19 cellular contexts compared by ENCODE assay signal in genomic region chr21:40752125-40752524, GRCh38.
DNase-seq lines count a peak whose midpoint lies in the region; ATAC-seq and TF ChIP-seq lines count a peak whose summit lies in the region.
"Had no signal": no experiment of that assay in that cellular context is flagged by ENCODE, and none has a peak within 500 bp of the region (broad histone marks: within the 10 kb centered on the region; RNA-seq: fewer than 3 reads in every experiment).

No MANE protein-coding gene starts in this region.

- no peaks in the 10 kb centered on the region for H3K9me3 ChIP-seq in psoas muscle

- no peaks in the 10 kb centered on the region for H3K4me1 ChIP-seq in psoas muscle

- WGBS in psoas muscle, 3 donors, result 5 to 17% (median 11%) methylated on average over 2 of the region's 2 CpGs

- ATAC-seq in GM21717 (IDR thresholded peaks at IDR 0.05; ENCODE audit: unreplicated experiment) (no peak), psoas muscle (no peak)

- H3K27ac ChIP-seq in psoas muscle, result no peak overlapping the region

- DNase-seq in ELF-1 (ENCODE audit: low read depth, low spot score) (peak; percentile 14), NCI-H2171 (lab: John Stamatoyannopoulos, UW) (peak; percentile 46), ecto neural progenitor cell (ENCODE audit: low spot score) (peak; percentile 56), left kidney (ENCODE audit: low read depth, low spot score) (peak; percentile 85), NCI-H1417 (lab: John Stamatoyannopoulos, UW) (no peak), AG08396 (ENCODE audit: low spot score) (no peak), psoas muscle (no peak)
- DNase-seq: C1 segment of cervical spinal cord; CD8-positive, alpha-beta memory T cell; DND-41; GDM1; KG1; NCI-H1105 treated with DMSO at 0.1 percent for 48 hours; NCI-H2029; NCI-H748 treated with DMSO at 0.1 percent for 48 hours; RPMI8226; SHP77 treated with DMSO at 0.1 percent for 48 hours; SK-N-SH had no signal

- TF ChIP-seq CTCF in psoas muscle (IDR thresholded peaks at IDR 0.05), result no peak

- H3K36me3 ChIP-seq in psoas muscle (ENCODE audit: insufficient read depth in 1 of 2, low read depth in 1 of 2), result no peaks in the 10 kb centered on the region

- intact Hi-C loops in psoas muscle (cut with DNase I), result no loop called here

- H3K27me3 ChIP-seq in psoas muscle (ENCODE audit: insufficient read depth in 3 of 3, low read length in 2 of 3), result no peaks in the 10 kb centered on the region

- no peak overlapping the region for H3K4me3 ChIP-seq in psoas muscle

Comparison
In these comparisons a context has a peak if more than half of its experiments do, and no peak if none do; other contexts are left out.
1. DNase-seq: peak in ELF-1 (single experiment), NCI-H2171 (single experiment), ecto neural progenitor cell (single experiment) and left kidney (single experiment); none in NCI-H1417 (0 of 3), AG08396 (single experiment) and psoas muscle (0 of 2).